ENCODE assay signal across 11 cellular contexts in the genomic region with DNA sequence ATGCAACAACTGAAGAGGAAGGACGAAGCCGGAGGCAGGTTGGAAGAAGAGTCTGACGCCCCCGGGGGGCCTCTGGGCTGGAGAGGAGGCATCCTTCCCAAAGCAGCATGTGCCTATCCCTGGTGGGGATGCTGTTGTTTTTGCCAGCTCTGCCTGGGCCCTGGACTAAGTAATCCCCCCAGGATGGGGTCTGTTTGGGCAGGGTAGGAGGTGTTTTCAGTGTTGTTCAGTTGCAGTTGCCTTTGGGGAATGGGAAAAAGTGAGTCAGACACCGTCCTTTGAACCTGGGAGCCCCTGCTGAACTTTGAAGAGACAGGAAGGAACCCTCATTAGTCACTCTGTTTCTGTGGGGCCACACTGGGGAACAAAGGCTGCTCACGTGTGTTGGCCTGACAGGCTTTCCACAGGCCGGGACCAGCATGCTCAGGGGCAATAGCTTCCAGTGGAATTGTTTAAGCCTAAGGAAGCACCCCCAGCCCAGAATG. TPM values are rescaled to one million over a fixed set of nuclear protein-coding genes. Genes with fewer than 3 reads are reported as not detected.
DNase-seq lines count a peak whose midpoint lies in the region; ATAC-seq lines count a peak whose summit lies in the region.
"Had no signal": no experiment of that assay in that cellular context is flagged by ENCODE, and none has a peak within 500 bp of the region (broad histone marks: within the 10 kb centered on the region; RNA-seq: fewer than 3 reads in every experiment).

No MANE protein-coding gene starts in this region.

- no peaks in the 10 kb centered on the region for H3K27me3 ChIP-seq in CD8-positive, alpha-beta memory T cell (ENCODE audit: insufficient read depth, low read length, poor library complexity, severe bottlenecking)

- no peaks in the 10 kb centered on the region for H3K36me3 ChIP-seq in CD8-positive, alpha-beta memory T cell (ENCODE audit: insufficient read depth, low read length)

- no peaks in the 10 kb centered on the region for H3K9me3 ChIP-seq in CD8-positive, alpha-beta memory T cell (ENCODE audit: low read length)

- H3K4me3 Mint-ChIP-seq in CD8-positive, alpha-beta memory T cell, result peak overlapping the region in 3 of 7 donors; percentile 22 to 66 (median 32)
- H3K4me3 Mint-ChIP-seq in activated naive CD8-positive, alpha-beta T cell treated with anti-CD3 and anti-CD28 coated beads, Interleukin-2, amount 50 U/mL, for 24 hours, result peak overlapping the region; percentile 58

- peaks cover 0 to 3% (median 0%) of the 10 kb centered on the region in 3 donors for H3K36me3 Mint-ChIP-seq in CD8-positive, alpha-beta memory T cell
- H3K36me3 Mint-ChIP-seq in activated naive CD8-positive, alpha-beta T cell treated with anti-CD3 and anti-CD28 coated beads, Interleukin-2, amount 50 U/mL, for 24 hours (ENCODE audit: low read depth), result peaks cover 13% of the 10 kb centered on the region

- in situ Hi-C loops in G401 (cut with HindIII; ENCODE audit: low sequenced_read_pairs), result no loop called here

- peaks cover 0 to 4% (median 0%) of the 10 kb centered on the region in 5 donors for H3K9me3 Mint-ChIP-seq in CD8-positive, alpha-beta memory T cell
- H3K9me3 Mint-ChIP-seq in activated naive CD8-positive, alpha-beta T cell treated with anti-CD3 and anti-CD28 coated beads, Interleukin-2, amount 50 U/mL, for 24 hours, result peaks cover 15% of the 10 kb centered on the region

- H3K4me3 ChIP-seq in CD8-positive, alpha-beta memory T cell (ENCODE audit: low read length), result no peak overlapping the region

- peaks cover 0 to 4% of the 10 kb centered on the region in 2 donors for H3K27me3 Mint-ChIP-seq in CD8-positive, alpha-beta memory T cell
- no peaks in the 10 kb centered on the region for H3K27me3 Mint-ChIP-seq in activated naive CD8-positive, alpha-beta T cell treated with anti-CD3 and anti-CD28 coated beads, Interleukin-2, amount 50 U/mL, for 24 hours

- H3K27ac Mint-ChIP-seq in CD8-positive, alpha-beta memory T cell, result peak overlapping the region in 6 of 8 donors; percentile 50 to 85 (median 68)
- peak overlapping the region; percentile 93 for H3K27ac Mint-ChIP-seq in activated naive CD8-positive, alpha-beta T cell treated with anti-CD3 and anti-CD28 coated beads, Interleukin-2, amount 50 U/mL, for 24 hours

- H3K4me1 Mint-ChIP-seq in CD8-positive, alpha-beta memory T cell, result peaks cover 39 to 69% (median 53%) of the 10 kb centered on the region in 3 donors
- peaks cover 83% of the 10 kb centered on the region for H3K4me1 Mint-ChIP-seq in activated naive CD8-positive, alpha-beta T cell treated with anti-CD3 and anti-CD28 coated beads, Interleukin-2, amount 50 U/mL, for 24 hours

- CTCF ChIA-PET in CD8-positive, alpha-beta memory T cell (lab: Charles Lee), result interaction anchor here (1.3 kb wide), 1 partner anchor 26 kb away, joined by 3 read pairs; no protein-coding TSS in a partner anchor

- peak in 3 of 5 donors; percentile 15 to 76 (median 40) for DNase-seq in CD8-positive, alpha-beta memory T cell
- peak; percentile 21 to 79 for DNase-seq in activated CD4-positive, alpha-beta T cell treated with anti-CD3 and anti-CD28 coated beads, Interleukin-2, amount 50 U/mL, for 24 hours (ENCODE audit: low read depth in 1 of 2, low spot score in 1 of 2)
- peak; percentile 64 for DNase-seq in activated naive CD8-positive, alpha-beta T cell treated with anti-CD3 and anti-CD28 coated beads, Interleukin-2, amount 50 U/mL, for 24 hours
- peak; percentile 78 for DNase-seq in stimulated activated CD4-positive, alpha-beta T cell treated with anti-CD3 and anti-CD28 coated beads, Interleukin-2, amount 100 ng/mL, for 4 hours (ENCODE audit: low read depth)
- DNase-seq in G401 (ENCODE audit: low spot score) (no peak), NCI-H2227 treated with DMSO at 0.1 percent for 48 hours (lab: John Stamatoyannopoulos, UW) (no peak)
- DNase-seq: NCI-H1105 had no signal

- peaks cover 37% of the 10 kb centered on the region for H3K4me1 ChIP-seq in CD8-positive, alpha-beta memory T cell (ENCODE audit: insufficient read depth, low read length)

- ATAC-seq in activated naive CD8-positive, alpha-beta T cell treated with anti-CD3 and anti-CD28 coated beads, Interleukin-2, amount 50 U/mL, for 24 hours, result peak; percentile 87
- ATAC-seq in GM18502 (IDR thresholded peaks at IDR 0.05; ENCODE audit: poor library complexity, unreplicated experiment), result no peak
- no peak for ATAC-seq in HG03175 (IDR thresholded peaks at IDR 0.05; ENCODE audit: unreplicated experiment)

- H3K27ac ChIP-seq in CD8-positive, alpha-beta memory T cell (ENCODE audit: low read depth, low read length), result no peak overlapping the region

- POLR2A ChIA-PET in CD8-positive, alpha-beta memory T cell (lab: Charles Lee), result no interaction called here

RNA-seq across cellular contexts. Expression of a gene that starts 35.2 kb away (rescaled TPM):
- under 1 TPM; 0.18 to 0.24 TPM for total RNA-seq in CD8-positive, alpha-beta memory T cell
- 0.21 TPM for polyA plus RNA-seq in CD8-positive, alpha-beta memory T cell
- total RNA-seq in G401 (2014; rRNA removed; shearing (Covaris generic)), result not detected in 2 replicates
- total RNA-seq: myocyte had no signal

RNA-seq across cellular contexts. Expression of a gene that starts 57.4 kb away (rescaled TPM):
- total RNA-seq in CD8-positive, alpha-beta memory T cell, result not detected
- polyA plus RNA-seq in CD8-positive, alpha-beta memory T cell, result not detected
- not detected in 2 replicates for total RNA-seq in G401 (2014; rRNA removed; shearing (Covaris generic))
- total RNA-seq: myocyte, temporal lobe had no signal

Comparison
In these comparisons a context has a peak if more than half of its experiments do, and no peak if none do; other contexts are left out.
1. DNase-seq: peak in CD8-positive, alpha-beta memory T cell (3 of 5), activated CD4-positive, alpha-beta T cell treated with anti-CD3 and anti-CD28 coated beads, Interleukin-2, amount 50 U/mL, for 24 hours (2 of 2), activated naive CD8-positive, alpha-beta T cell treated with anti-CD3 and anti-CD28 coated beads, Interleukin-2, amount 50 U/mL, for 24 hours (single experiment) and stimulated activated CD4-positive, alpha-beta T cell treated with anti-CD3 and anti-CD28 coated beads, Interleukin-2, amount 100 ng/mL, for 4 hours (single experiment); none in G401 (single experiment) and NCI-H2227 treated with DMSO at 0.1 percent for 48 hours (single experiment).